1 cellular context compared by ENCODE assay signal in genomic region chr2:219104107-219105050, GRCh38.
TF ChIP-seq lines count a peak whose summit lies in the region.

No MANE protein-coding gene starts in this region.

TF ChIP-seq in HepG2, 621 proteins besides CTCF, POLR2A, EP300 and RAD21 (continued from another document and continues in another):
- TF ChIP-seq ZNF318 (CRISPR knock-in tag; IDR thresholded peaks at IDR 0.05) (no peak), BCLAF1 (IDR thresholded peaks at IDR 0.05) (no peak), ZKSCAN1 (IDR thresholded peaks at IDR 0.05; ENCODE audit: low read length) (no peak), ARNT2 (CRISPR knock-in tag; IDR thresholded peaks at IDR 0.05; ENCODE audit: low read depth) (no peak), TGIF2 (CRISPR knock-in tag; IDR thresholded peaks at IDR 0.05) (0 out of 2 replicates have a peak, but pooled peaks have one; percentile 23), GABPA (IDR thresholded peaks at IDR 0.05; ENCODE audit: low read depth, low read length) (no peak), GABPA (CRISPR knock-in tag; IDR thresholded peaks at IDR 0.05; ENCODE audit: low read depth) (no peak), ATF1 (CRISPR knock-in tag; IDR thresholded peaks at IDR 0.05) (no peak), ZNF3 (CRISPR knock-in tag; IDR thresholded peaks at IDR 0.05) (no peak), CREBL2 (CRISPR knock-in tag; IDR thresholded peaks at IDR 0.05; ENCODE audit: borderline replicate concordance) (no peak), TRIM22 (IDR thresholded peaks at IDR 0.05) (no peak), SOX13 (IDR thresholded peaks at IDR 0.05) (no peak), SOX13 (CRISPR knock-in tag; conservative IDR thresholded peaks at IDR 0.05 in 1 of 2, IDR thresholded peaks at IDR 0.05 in 1 of 2) (peak in 1 of 2 experiments; percentile 36; a peak in 2 of 4 replicates), RBM22 (optimal IDR thresholded peaks at IDR 0.05; ENCODE audit: low read length) (no peak), U2AF1 (optimal IDR thresholded peaks at IDR 0.05; ENCODE audit: low read depth, low read length) (no peak), ZNF33B (CRISPR knock-in tag; IDR thresholded peaks at IDR 0.05) (no peak), SALL1 (CRISPR knock-in tag; IDR thresholded peaks at IDR 0.05) (no peak), KDM1A (CRISPR knock-in tag; IDR thresholded peaks at IDR 0.05) (0 out of 2 replicates have a peak, but pooled peaks have one; percentile 35), ARID5B (CRISPR knock-in tag; IDR thresholded peaks at IDR 0.05) (peak; percentile 24; the same call in 1 of the 2 replicates), ZNF616 (CRISPR knock-in tag; IDR thresholded peaks at IDR 0.05; ENCODE audit: low read depth) (no peak), MTF2 (CRISPR knock-in tag; IDR thresholded peaks at IDR 0.05; ENCODE audit: borderline replicate concordance) (no peak), SNAPC2 (CRISPR knock-in tag; IDR thresholded peaks at IDR 0.05) (no peak), ZNF772 (CRISPR knock-in tag; IDR thresholded peaks at IDR 0.05) (no peak; the same call in 1 of the 2 replicates), KDM3A (CRISPR knock-in tag; IDR thresholded peaks at IDR 0.05; ENCODE audit: low read depth) (no peak), ELF3 (CRISPR knock-in tag; IDR thresholded peaks at IDR 0.05) (peak; percentile 40; the same call in 1 of the 2 replicates), KLF16 (CRISPR knock-in tag; IDR thresholded peaks at IDR 0.05) (peak in 1 of 2 experiments; percentile 30; a peak in 1 of 4 replicates), GATAD2A (CRISPR knock-in tag; IDR thresholded peaks at IDR 0.05) (0 out of 2 replicates have a peak, but pooled peaks have one; percentile 15), ZNF253 (CRISPR knock-in tag; IDR thresholded peaks at IDR 0.05; ENCODE audit: borderline replicate concordance) (no peak), ZNF414 (CRISPR knock-in tag; IDR thresholded peaks at IDR 0.05) (no peak), POLR2AphosphoS5 (IDR thresholded peaks at IDR 0.05; ENCODE audit: low read depth, low read length) (no peak), ZNF768 (CRISPR knock-in tag; IDR thresholded peaks at IDR 0.05) (no peak), ZNF142 (CRISPR knock-in tag; IDR thresholded peaks at IDR 0.05) (no peak), RFX5 (IDR thresholded peaks at IDR 0.05; ENCODE audit: low read depth, low read length) (no peak), ETS1 (CRISPR knock-in tag; IDR thresholded peaks at IDR 0.05) (no peak)
